ENCODE assay signal across 12 cellular contexts in genomic region chr11:8872017-8872416, GRCh38. TPM values are rescaled to one million over a fixed set of nuclear protein-coding genes. Genes with fewer than 3 reads are reported as not detected.
A peak's percentile ranks its signal among the peaks of the same experiment; 100 is the strongest.
DNase-seq lines count a peak whose midpoint lies in the region; TF ChIP-seq lines count a peak whose summit lies in the region.
"Had no signal": no experiment of that assay in that cellular context is flagged by ENCODE, and none has a peak within 500 bp of the region (broad histone marks: within the 10 kb centered on the region; RNA-seq: fewer than 3 reads in every experiment).

No MANE protein-coding gene starts in this region.

- no peak overlapping the region for H3K23ac ChIP-seq in neuronal stem cell (ENCODE audit: low read depth, low read length, poor library complexity)

- no peak overlapping the region for H4K8ac ChIP-seq in neuronal stem cell (ENCODE audit: low read depth, low read length)

- no peak overlapping the region for H2AK5ac ChIP-seq in neuronal stem cell (ENCODE audit: low read depth, low read length)

- H3K9me3 ChIP-seq in left ventricle myocardium inferior (replicated peaks) (no peaks in the 10 kb centered on the region), esophagus squamous epithelium (no peaks in the 10 kb centered on the region), neuronal stem cell (replicated peaks in 1 of 2; ENCODE audit: control insufficient read depth in 2 of 2, insufficient read depth in 1 of 2, low read depth in 1 of 2, low read length in 2 of 2) (no peaks in the 10 kb centered on the region)

- 26 to 39% methylated on average over 3 to 6 of the region's 6 CpGs for WGBS in esophagus squamous epithelium, 2 donors
- no CpG with 5 or more reads among the region's 6 CpGs for WGBS in neuronal stem cell (ENCODE audit: extremely low coverage in 2 of 2, insufficient read length in 2 of 2, insufficient replicate concordance in 1 of 2), 2 donors

- no peak for TF ChIP-seq POLR2A in esophagus squamous epithelium (IDR thresholded peaks at IDR 0.05)

- no peak for TF ChIP-seq CTCF in left ventricle myocardium inferior (IDR thresholded peaks at IDR 0.05; ENCODE audit: borderline replicate concordance)
- TF ChIP-seq CTCF in esophagus squamous epithelium (IDR thresholded peaks at IDR 0.05): no peak

- H3K36me3 ChIP-seq in left ventricle myocardium inferior: no peaks in the 10 kb centered on the region
- H3K36me3 ChIP-seq in esophagus squamous epithelium: no peaks in the 10 kb centered on the region
- no peaks in the 10 kb centered on the region for H3K36me3 ChIP-seq in neuronal stem cell (replicated peaks in 1 of 2; ENCODE audit: control insufficient read depth in 2 of 2, insufficient read depth in 2 of 2, low read length in 2 of 2)

- no peak overlapping the region for H3K4ac ChIP-seq in neuronal stem cell (ENCODE audit: low read length)

- no peak overlapping the region for H2BK120ac ChIP-seq in neuronal stem cell (ENCODE audit: low read depth, low read length)

- no peak overlapping the region for H3K4me2 ChIP-seq in neuronal stem cell (ENCODE audit: insufficient read depth, low read length, poor library complexity, severe bottlenecking)

- H3K4me3 ChIP-seq in left ventricle myocardium inferior (peak overlapping the region; percentile 94), esophagus squamous epithelium (peak overlapping the region in 1 of 4 donors; percentile 93), neuronal stem cell (ENCODE audit: low read length in 2 of 2) (peak overlapping the region in 1 of 2 donors; percentile 77)

- H3K79me1 ChIP-seq in neuronal stem cell (ENCODE audit: low read depth, low read length): no peaks in the 10 kb centered on the region

- no peak overlapping the region for H3K18ac ChIP-seq in neuronal stem cell (ENCODE audit: low read length)

- H2BK12ac ChIP-seq in neuronal stem cell (ENCODE audit: low read length): no peak overlapping the region

- H3K4me1 ChIP-seq in left ventricle myocardium inferior: peaks cover 63% of the 10 kb centered on the region
- peaks cover 0 to 71% (median 19%) of the 10 kb centered on the region in 3 donors for H3K4me1 ChIP-seq in esophagus squamous epithelium
- H3K4me1 ChIP-seq in neuronal stem cell (ENCODE audit: control insufficient read depth in 2 of 2, insufficient read depth in 1 of 2, low read depth in 1 of 2, low read length in 2 of 2): peaks cover 11 to 12% of the 10 kb centered on the region in 2 donors

- H3K27me3 ChIP-seq in left ventricle myocardium inferior (ENCODE audit: low read depth) (no peaks in the 10 kb centered on the region), esophagus squamous epithelium (peaks cover 0 to 7% (median 0%) of the 10 kb centered on the region in 4 donors), neuronal stem cell (ENCODE audit: control insufficient read depth in 3 of 3, insufficient read depth in 3 of 3, low read depth in 1 of 3, low read length in 3 of 3) (no peaks in the 10 kb centered on the region)

- no peak overlapping the region for H2BK15ac ChIP-seq in neuronal stem cell (ENCODE audit: low read length)

- DNase-seq in left ventricle myocardium inferior (no peak), cardiac septum (ENCODE audit: low spot score) (no peak), esophagus squamous epithelium (lab: John Stamatoyannopoulos, UW) (no peak), neuronal stem cell (ENCODE audit: low spot score) (no peak), cerebellum (ENCODE audit: low spot score) (no peak), cortex of kidney (lab: John Stamatoyannopoulos, UW) (no peak), SKM-1 treated with dmso at 0.1 percent for 144 hours (lab: John Stamatoyannopoulos, UW; ENCODE audit: unreplicated experiment) (no peak)
- no peak for DNase-seq in stimulated activated CD4-positive, alpha-beta T cell treated with anti-CD3 and anti-CD28 coated beads, Interleukin-12 subunit alpha, Interleukin-12 subunit beta, amount 100 ng/mL, for 4 hours
- DNase-seq: activated CD8-positive, alpha-beta T cell treated with anti-CD3 and anti-CD28 coated beads for 36 hours; central memory CD4-positive, alpha-beta T cell; MM.1S; stimulated activated CD8-positive, alpha-beta memory T cell treated with anti-CD3 and anti-CD28 coated beads, Interleukin-4, amount 100 ng/mL, for 48 hours had no signal

- intact Hi-C loops in left ventricle myocardium inferior (cut with micrococcal nuclease) (no loop called here), cardiac septum (cut with DNase I) (loop anchor here (5.0 kb wide), 1 partner anchor 35 kb away; no protein-coding TSS in a partner anchor), esophagus squamous epithelium (cut with DNase I) (no loop called here)

- no peak overlapping the region for H3K9ac ChIP-seq in neuronal stem cell (ENCODE audit: low read depth, low read length, poor library complexity)

- no peak overlapping the region for H3K14ac ChIP-seq in neuronal stem cell (ENCODE audit: low read length)

- H2AFZ ChIP-seq in neuronal stem cell (ENCODE audit: low read length): peak overlapping the region; percentile 92

- no peak overlapping the region for H2BK5ac ChIP-seq in neuronal stem cell (ENCODE audit: low read length)

- no peak overlapping the region for H4K91ac ChIP-seq in neuronal stem cell (ENCODE audit: low read depth, low read length, poor library complexity)

- H3K27ac ChIP-seq in left ventricle myocardium inferior (replicated peaks) (peak overlapping the region; percentile 93), esophagus squamous epithelium (peak overlapping the region; percentile 86 to 95 (median 93)), neuronal stem cell (replicated peaks; ENCODE audit: low read length) (no peak overlapping the region)

RNA-seq across cellular contexts. Expression of gene AKIP1, which starts 39.0 kb away (rescaled TPM):
- total RNA-seq in left ventricle myocardium inferior (30.1 TPM), cardiac septum (28.1 TPM), esophagus squamous epithelium (10 to 100 TPM in 3 of 4 donors, 1 to 10 TPM in 1; 9.8 to 37.2 (median 23.1) TPM), cerebellum (18.6 TPM)
- polyA plus RNA-seq in neuronal stem cell (2013, experiment 1 of 2): 28.6 TPM
- polyA plus RNA-seq in neuronal stem cell (2013, experiment 2 of 2): 28.9 TPM
